Comparison of ENCODE assay signal across 10 cellular contexts in the genomic region with DNA sequence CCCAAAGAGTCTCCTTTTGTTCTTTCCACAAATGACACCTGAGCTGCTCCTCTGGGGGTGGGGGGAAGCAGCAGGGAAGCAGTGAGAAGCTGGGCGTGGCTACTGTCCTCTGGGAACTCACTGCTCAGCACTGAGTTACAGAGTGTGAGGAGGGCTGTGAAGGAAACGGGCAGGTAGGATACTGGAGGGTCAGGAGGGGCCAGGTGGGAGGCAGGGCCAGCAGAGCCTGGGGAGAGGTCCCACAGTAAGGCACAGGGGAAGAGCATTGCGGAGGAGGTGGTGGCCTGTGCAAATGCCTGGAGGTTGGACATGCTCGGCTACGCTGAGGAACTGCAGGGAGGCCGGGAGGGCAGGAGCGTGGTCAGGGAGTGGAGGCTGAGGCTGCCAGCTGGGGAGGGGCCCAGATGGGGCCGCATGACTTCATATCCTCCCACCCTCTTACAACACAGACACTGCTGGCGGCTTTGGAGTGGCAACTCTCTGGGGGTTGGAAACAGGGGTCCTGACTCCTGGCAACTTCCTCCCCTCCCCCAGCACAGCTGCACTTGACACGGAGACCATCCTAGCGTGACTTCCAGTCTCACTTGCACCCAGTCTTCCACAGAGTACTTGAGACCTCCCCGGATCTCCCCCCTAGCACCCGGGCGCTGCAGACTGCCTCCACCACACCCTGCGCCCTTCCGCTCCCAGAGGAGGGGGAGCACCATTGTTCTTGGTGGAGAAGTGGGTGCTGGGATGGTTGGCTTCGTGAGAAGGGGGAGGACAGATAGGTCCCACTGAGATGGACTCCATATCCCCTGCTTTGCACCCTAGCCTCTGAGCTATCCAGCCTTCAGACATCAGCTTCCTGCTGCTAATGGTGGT. TPM values are rescaled to one million over a fixed set of nuclear protein-coding genes. Genes with fewer than 3 reads are reported as not detected.
DNase-seq lines count a peak whose midpoint lies in the region; ATAC-seq, FAIRE-seq and TF ChIP-seq lines count a peak whose summit lies in the region.
"Had no signal": no experiment of that assay in that cellular context is flagged by ENCODE, and none has a peak within 500 bp of the region (broad histone marks: within the 10 kb centered on the region; RNA-seq: fewer than 3 reads in every experiment).

No MANE protein-coding gene starts in this region.

- FAIRE-seq in HTR-8/SVneo (lab: Jason Lieb, UNC) = peak; percentile 76

- intact Hi-C loops in right cardiac atrium (cut with DNase I) = no loop called here

- no peak overlapping the region for H3K4me3 ChIP-seq in OCI-LY1 (ENCODE audit: low read depth, low read length, poor library complexity, severe bottlenecking)
- no peak overlapping the region for H3K4me3 ChIP-seq in right cardiac atrium (ENCODE audit: low read length)
- H3K4me3 ChIP-seq: tibial nerve had no signal

- H3K79me2 ChIP-seq in OCI-LY1 (ENCODE audit: insufficient read depth, low read length) = no peaks in the 10 kb centered on the region

- WGBS in right cardiac atrium = 42% methylated on average over 17 of the region's 17 CpGs

- peak; percentile 31 for DNase-seq in DMS79 (lab: John Stamatoyannopoulos, UW)
- DNase-seq in HTR-8/SVneo (ENCODE audit: insufficient read length, low spot score) = no peak
- DNase-seq in right cardiac atrium = peak in 2 of 3 donors; percentile 45 to 69
- DNase-seq in GM03348 (ENCODE audit: low spot score) = no peak
- DNase-seq: hypothalamus had no signal

- H3K9me3 ChIP-seq in OCI-LY1 (ENCODE audit: low read length) (no peaks in the 10 kb centered on the region), right cardiac atrium (ENCODE audit: control insufficient read depth, low read length) (no peaks in the 10 kb centered on the region)
- H3K9me3 ChIP-seq: tibial nerve had no signal

- no peaks in the 10 kb centered on the region for H4K20me1 ChIP-seq in OCI-LY1 (ENCODE audit: insufficient read depth, low read length)

- TF ChIP-seq CTCF in OCI-LY1 (IDR thresholded peaks at IDR 0.05; ENCODE audit: low read length) = no peak

- H3K27me3 ChIP-seq in OCI-LY1 (ENCODE audit: insufficient read depth, low read length) (peaks cover 4% of the 10 kb centered on the region), right cardiac atrium (ENCODE audit: control insufficient read depth, insufficient read depth) (no peaks in the 10 kb centered on the region)

- no peak overlapping the region; the same call in 1 of the 2 replicates for H3K9ac ChIP-seq in OCI-LY1 (ENCODE audit: low read length)

- H3K4me1 ChIP-seq in OCI-LY1 (ENCODE audit: insufficient read depth, low read length, severe bottlenecking) (peaks cover 45% of the 10 kb centered on the region), right cardiac atrium (ENCODE audit: control insufficient read depth, insufficient read depth, low read length) (no peaks in the 10 kb centered on the region)
- H3K4me1 ChIP-seq: tibial nerve had no signal

- H3K9me2 ChIP-seq in OCI-LY1 (ENCODE audit: low read depth, low read length) = no peaks in the 10 kb centered on the region

- peak overlapping the region; percentile 39 for H3K4me2 ChIP-seq in OCI-LY1 (ENCODE audit: low read length)

- H3K27ac ChIP-seq in OCI-LY1 (ENCODE audit: low read depth, low read length, poor library complexity, severe bottlenecking) (no peak overlapping the region), right cardiac atrium (ENCODE audit: low read length) (no peak overlapping the region)
- H3K27ac ChIP-seq: tibial nerve had no signal

- ATAC-seq in right cardiac atrium (no peak), HG03175 (IDR thresholded peaks at IDR 0.05; ENCODE audit: unreplicated experiment) (no peak), GM19324 (IDR thresholded peaks at IDR 0.05; ENCODE audit: low FRiP score, unreplicated experiment) (no peak), HG02798 (IDR thresholded peaks at IDR 0.05; ENCODE audit: poor library complexity, unreplicated experiment) (no peak)

- H3K36me3 ChIP-seq in OCI-LY1 (ENCODE audit: insufficient read depth, low read length) = no peaks in the 10 kb centered on the region
- H3K36me3 ChIP-seq: tibial nerve had no signal

- no peaks in the 10 kb centered on the region for H3F3A ChIP-seq in OCI-LY1 (ENCODE audit: insufficient read depth, low read length)

- no peak overlapping the region for H2AFZ ChIP-seq in OCI-LY1 (ENCODE audit: low read length)

RNA-seq across cellular contexts. Expression of a gene that starts 34.2 kb away (rescaled TPM):
- total RNA-seq in right cardiac atrium = 100 to 1,000 TPM in 1 of 4 donors, 10 to 100 TPM in 3; 82.6 to 143 (median 94.4) TPM
- polyA plus RNA-seq in right cardiac atrium = 182 TPM

Comparison
In these comparisons a context has a peak if more than half of its experiments do, and no peak if none do; other contexts are left out.
1. DNase-seq: peak in DMS79 (single experiment) and right cardiac atrium (2 of 3); none in HTR-8/SVneo (single experiment) and GM03348 (single experiment).